Comparison of ENCODE assay signal across 18 cellular contexts in genomic region chr3:127796751-127797150, GRCh38. TPM values are rescaled to one million over a fixed set of nuclear protein-coding genes. Genes with fewer than 3 reads are reported as not detected.
A peak's percentile ranks its signal among the peaks of the same experiment; 100 is the strongest.
DNase-seq lines count a peak whose midpoint lies in the region; ATAC-seq and TF ChIP-seq lines count a peak whose summit lies in the region.
"Had no signal": no experiment of that assay in that cellular context is flagged by ENCODE, and none has a peak within 500 bp of the region (broad histone marks: within the 10 kb centered on the region; RNA-seq: fewer than 3 reads in every experiment).

No MANE protein-coding gene starts in this region.

- H3K4me3 ChIP-seq in thyroid gland (replicated peaks in 1 of 3), result no peak overlapping the region
- H3K4me3 ChIP-seq: GM12878, lung had no signal

- H3K27me3 ChIP-seq in layer of hippocampus (ENCODE audit: control insufficient read depth, insufficient read depth, low read length) (no peaks in the 10 kb centered on the region), thyroid gland (no peaks in the 10 kb centered on the region)

- WGBS in thyroid gland, 2 donors, result 34 to 37% methylated on average over 8 of the region's 8 CpGs

- ATAC-seq in GM19395 (IDR thresholded peaks at IDR 0.05; ENCODE audit: unreplicated experiment), result no peak
- ATAC-seq in HG02759 (IDR thresholded peaks at IDR 0.05; ENCODE audit: unreplicated experiment), result no peak
- ATAC-seq: activated T-cell treated with anti-CD3 and anti-CD28 coated beads, Interleukin-2, amount 50 U/mL, for 72 hours; GM12878 had no signal

- H3K27ac ChIP-seq in layer of hippocampus (ENCODE audit: low read depth, low read length) (peak overlapping the region; percentile 27), thyroid gland (no peak overlapping the region)
- H3K27ac ChIP-seq: parathyroid adenoma had no signal

- H3K4me1 ChIP-seq in thyroid gland, result peaks cover 12 to 20% of the 10 kb centered on the region in 2 donors
- H3K4me1 ChIP-seq: parathyroid adenoma had no signal

- intact Hi-C loops in thyroid gland (cut with DNase I), result no loop called here

- DNase-seq in NCI-H2171 treated with DMSO at 0.1 percent for 48 hours (lab: John Stamatoyannopoulos, UW) (peak; percentile 66), NCI-H2171 (lab: John Stamatoyannopoulos, UW) (no peak), NCI-H446 treated with DMSO at 0.1 percent for 48 hours (lab: John Stamatoyannopoulos, UW) (peak; percentile 79), thyroid gland (peak; percentile 21 to 31), GM10248 (ENCODE audit: extremely low spot score) (no peak)
- DNase-seq: activated T-cell treated with anti-CD3 and anti-CD28 coated beads, Interleukin-2, amount 50 U/mL, for 72 hours; GF-D8; HCEC 1CT; RPMI8226; stimulated activated CD4-positive, alpha-beta T cell treated with anti-CD3 and anti-CD28 coated beads, Interleukin-1b, Interleukin-23, amount 100 ng/mL, for 48 hours; stimulated activated naive CD4-positive, alpha-beta T cell treated with Interleukin-2 at 50 U/mL for 16 hours; T1000 had no signal

- CTCF ChIA-PET in GM10248 (lab: Yijun Ruan, JAX), result no interaction called here

- no peaks in the 10 kb centered on the region for H3K36me3 ChIP-seq in thyroid gland

- POLR2A ChIA-PET in GM10248 (lab: Yijun Ruan, JAX), result no interaction called here

- TF ChIP-seq CTCF in thyroid gland (IDR thresholded peaks at IDR 0.05) (no peak), GM10248 (IDR thresholded peaks at IDR 0.05; ENCODE audit: control extremely low read depth, extremely low read depth, low read depth, missing control alignments) (no peak)

- no peak for TF ChIP-seq POLR2A in thyroid gland (IDR thresholded peaks at IDR 0.05)

- no peaks in the 10 kb centered on the region for H3K9me3 ChIP-seq in thyroid gland

RNA-seq across cellular contexts. Expression of gene MGLL, which starts 25.6 kb away (rescaled TPM):
- 10 to 100 TPM; 12.4 to 24.7 (median 18.4) TPM for total RNA-seq in thyroid gland

Comparison
In these comparisons a context has a peak if more than half of its experiments do, and no peak if none do; other contexts are left out.
1. DNase-seq: peak in NCI-H2171 treated with DMSO at 0.1 percent for 48 hours (single experiment), NCI-H446 treated with DMSO at 0.1 percent for 48 hours (single experiment) and thyroid gland (2 of 2); none in NCI-H2171 (single experiment) and GM10248 (single experiment).